In the genomic region with DNA sequence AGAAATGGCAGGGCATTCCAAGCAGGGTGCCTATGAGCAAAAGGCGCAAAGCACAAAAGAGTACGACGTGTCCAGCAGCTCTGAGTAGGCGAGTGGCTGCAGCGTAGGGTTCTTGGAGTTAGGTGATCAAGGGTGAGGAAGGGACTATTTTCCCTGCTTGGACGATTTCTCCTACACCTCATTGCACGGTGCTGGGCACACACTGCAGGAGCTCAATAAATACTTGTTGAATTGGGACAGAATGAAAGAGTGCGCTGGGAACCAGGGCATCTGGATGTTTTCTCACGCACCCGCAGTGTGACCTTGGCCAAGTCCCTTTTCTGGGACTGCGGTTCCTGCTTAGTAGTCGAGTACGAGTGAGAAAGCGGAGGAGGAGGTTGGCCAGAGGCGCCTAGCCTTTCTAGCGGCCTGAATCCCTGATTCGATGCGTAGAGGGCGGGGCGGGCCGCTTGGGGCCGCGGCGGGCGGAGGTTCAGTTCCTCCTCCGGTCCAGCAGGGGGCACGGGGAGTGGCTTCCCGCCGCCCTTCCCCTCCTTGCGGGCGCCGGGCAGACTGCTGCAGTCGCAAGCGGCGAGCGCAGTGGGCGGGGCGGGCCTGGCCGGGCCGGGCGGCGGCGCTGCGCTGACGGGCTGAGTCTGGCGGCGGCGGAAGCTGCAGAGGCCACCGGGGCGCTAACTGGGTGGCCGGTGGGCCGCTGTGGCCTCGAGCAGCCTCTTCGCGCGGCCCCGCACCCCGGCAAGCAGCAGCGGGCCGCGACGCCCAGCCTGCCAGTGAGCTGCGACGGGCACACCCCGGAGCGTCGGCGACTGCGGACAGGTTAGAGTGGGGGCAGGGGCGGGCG, we compare ENCODE assay signal across 8 cellular contexts. TPM values are rescaled to one million over a fixed set of nuclear protein-coding genes. Genes with fewer than 3 reads are reported as not detected.
DNase-seq lines count a peak whose midpoint lies in the region; ATAC-seq and TF ChIP-seq lines count a peak whose summit lies in the region.

FAM199X (plus strand) TSS at position 560 of the 841 bp plus-strand sequence. CDS start 333 bp downstream, outside the sequence.

- H3K27ac ChIP-seq in C4-2B (peak within 1 kb of the TSS; percentile 94), coronary artery (peak within 1 kb of the TSS; percentile 76 to 91)

- peak within 1 kb of the TSS; percentile 80 for H3K4me3 ChIP-seq in coronary artery

- peak; percentile 72 for TF ChIP-seq CTCF in C4-2B (conservative IDR thresholded peaks at IDR 0.05)
- peak; percentile 64 for TF ChIP-seq CTCF in coronary artery (IDR thresholded peaks at IDR 0.05)

- DNase-seq in NCI-H524 treated with DMSO at 0.1 percent for 48 hours (lab: John Stamatoyannopoulos, UW) (peak; percentile 38), coronary artery (ENCODE audit: low spot score) (peak; percentile 91), left lobe of liver (ENCODE audit: low spot score) (peak; percentile 90)
- peak; percentile 86 for DNase-seq in activated CD4-positive, alpha-beta T cell treated with anti-CD3 and anti-CD28 coated beads for 48 hours
- DNase-seq in stimulated activated CD4-positive, alpha-beta T cell treated with anti-CD3 and anti-CD28 coated beads, Interleukin-2, amount 100 ng/mL, for 24 hours, result peak; percentile 83

- ATAC-seq in GM19324 (IDR thresholded peaks at IDR 0.05; ENCODE audit: low FRiP score, unreplicated experiment), result peak; percentile 96
- peak; percentile 94 for ATAC-seq in HG03460 (IDR thresholded peaks at IDR 0.05; ENCODE audit: unreplicated experiment)
- peak; percentile 98 for ATAC-seq in left lobe of liver

RNA-seq across cellular contexts. Expression of gene FAM199X, which starts in this region (rescaled TPM):
- total RNA-seq in left lobe of liver, result 5.9 TPM

Comparison
In these comparisons a context has a peak if more than half of its experiments do, and no peak if none do; other contexts are left out.
1. Peak in every context shown above with its lines: DNase-seq, ATAC-seq, H3K4me3 ChIP-seq and H3K27ac ChIP-seq.
2. DNase-seq: peak in every context shown above with its lines; median percentile 91 in coronary artery; 90 in left lobe of liver; 86 in activated CD4-positive, alpha-beta T cell treated with anti-CD3 and anti-CD28 coated beads for 48 hours; 83 in stimulated activated CD4-positive, alpha-beta T cell treated with anti-CD3 and anti-CD28 coated beads, Interleukin-2, amount 100 ng/mL, for 24 hours; 38 in NCI-H524 treated with DMSO at 0.1 percent for 48 hours.